ENCODE assay signal across 11 cellular contexts in genomic region chr9:121566401-121567141, GRCh38.
DNase-seq lines count a peak whose midpoint lies in the region; ATAC-seq and TF ChIP-seq lines count a peak whose summit lies in the region.
"Had no signal": no experiment of that assay in that cellular context is flagged by ENCODE, and none has a peak within 500 bp of the region (broad histone marks: within the 10 kb centered on the region; RNA-seq: fewer than 3 reads in every experiment).

No MANE protein-coding gene starts in this region.

- intact Hi-C loops in head of caudate nucleus (cut with DNase I) (no loop called here), posterior vena cava (cut with DNase I) (loop anchor here in 1 of 2 donors (5.0 kb wide), 1 partner anchor 36 kb away; no protein-coding TSS in a partner anchor)

- H3K4me1 ChIP-seq in BLaER1 treated with 17β-estradiol and CSF1 and Interleukin-3, amounts not matched to agents 10 nM and 100 nM, result peaks cover 42 to 64% (median 51%) of the 10 kb centered on the region in 10 experiments

- peak overlapping the region in 7 of 11 experiments; percentile 1 to 61 (median 26); a peak in 8 of 22 replicates for H3K9ac ChIP-seq in BLaER1 treated with 17β-estradiol and CSF1 and Interleukin-3, amounts not matched to agents 10 nM and 100 nM

- ATAC-seq in GM19455 (IDR thresholded peaks at IDR 0.05; ENCODE audit: unreplicated experiment), result no peak
- ATAC-seq: Panc1 had no signal

- no peaks in the 10 kb centered on the region for H3K9me3 ChIP-seq in BLaER1 treated with 17β-estradiol and CSF1 and Interleukin-3, amounts not matched to agents 10 nM and 100 nM (replicated peaks in 1 of 11)
- H3K9me3 ChIP-seq: pancreas had no signal

- H3K27ac ChIP-seq in BLaER1 treated with 17β-estradiol and CSF1 and Interleukin-3, amounts not matched to agents 10 nM and 100 nM, result peak overlapping the region in 1 of 11 experiments; percentile 25; a peak in 1 of 22 replicates

- no peak for TF ChIP-seq CTCF in GM13976 (IDR thresholded peaks at IDR 0.05; ENCODE audit: borderline replicate concordance, control extremely low read depth, extremely low read depth, insufficient read depth, missing control alignments)

- H4K20me1 ChIP-seq in BLaER1 treated with 17β-estradiol and CSF1 and Interleukin-3, amounts not matched to agents 10 nM and 100 nM, result peaks cover 0 to 12% (median 0%) of the 10 kb centered on the region in 11 experiments; a peak in 2 of 22 replicates

- peak overlapping the region; percentile 54 to 93 (median 78) for H3K4me2 ChIP-seq in BLaER1 treated with 17β-estradiol and CSF1 and Interleukin-3, amounts not matched to agents 10 nM and 100 nM

- in situ Hi-C loops in ACHN (cut with HindIII; ENCODE audit: low pct_ligation_motif_present, low pct_unique_long_range_greater_than_20kb, low sequenced_read_pairs), result loop anchor here (25.0 kb wide), 1 partner anchor 96 kb away; the partner anchor contains the start of gene DAB2IP
- in situ Hi-C loops in GM13976 (cut with MboI; ENCODE audit: low sequenced_read_pairs, unreplicated experiment), result loop anchor here (10.0 kb wide), 1 partner anchor 418 kb away; no protein-coding TSS in a partner anchor

- H3K27me3 ChIP-seq in BLaER1 treated with 17β-estradiol and CSF1 and Interleukin-3, amounts not matched to agents 10 nM and 100 nM, result peaks cover 0 to 11% (median 0%) of the 10 kb centered on the region in 11 experiments; a peak in 1 of 22 replicates
- H3K27me3 ChIP-seq: pancreas had no signal

- H3K4me3 ChIP-seq in BLaER1 treated with 17β-estradiol and CSF1 and Interleukin-3, amounts not matched to agents 10 nM and 100 nM, result peak overlapping the region in 1 of 10 experiments; percentile 10; a peak in 1 of 20 replicates

- H3K36me3 ChIP-seq in BLaER1 treated with 17β-estradiol and CSF1 and Interleukin-3, amounts not matched to agents 10 nM and 100 nM, result no peaks in the 10 kb centered on the region
- H3K36me3 ChIP-seq: pancreas had no signal

- peak; percentile 15 for DNase-seq in amniotic stem cell (lab: John Stamatoyannopoulos, UW)
- DNase-seq in head of caudate nucleus, result peak in 40 of 42 donors; percentile 45 to 92 (median 74)
- DNase-seq in posterior vena cava (ENCODE audit: low spot score), result peak; percentile 86
- no peak for DNase-seq in ACHN
- no peak for DNase-seq in GM13976 (ENCODE audit: low spot score)
- DNase-seq in NCI-H1092 treated with DMSO at 0.1 percent for 48 hours (lab: John Stamatoyannopoulos, UW), result no peak
- DNase-seq: COR-L47, pancreas had no signal

Comparison
In these comparisons a context has a peak if more than half of its experiments do, and no peak if none do; other contexts are left out.
1. DNase-seq: peak in amniotic stem cell (single experiment), head of caudate nucleus (40 of 42) and posterior vena cava (single experiment); none in ACHN (single experiment), GM13976 (single experiment) and NCI-H1092 treated with DMSO at 0.1 percent for 48 hours (single experiment).